In genomic region chr4:182918791-182919302, GRCh38 we compare ENCODE assay signal across 8 cellular contexts. TPM values are rescaled to one million over a fixed set of nuclear protein-coding genes. Genes with fewer than 3 reads are reported as not detected.
DNase-seq lines count a peak whose midpoint lies in the region; ATAC-seq and TF ChIP-seq lines count a peak whose summit lies in the region.

No MANE protein-coding gene starts in this region.

- H3K36me3 ChIP-seq in breast epithelium (no peaks in the 10 kb centered on the region), heart left ventricle (peaks cover 0 to 16% (median 15%) of the 10 kb centered on the region in 9 donors)

- intact Hi-C loops in MCF 10A (cut with micrococcal nuclease), result no loop called here
- intact Hi-C loops in breast epithelium (cut with DNase I; ENCODE audit: low total_unique reads), result no loop called here
- intact Hi-C loops in sciatic nerve (cut with DNase I), result no loop called here
- intact Hi-C loops in heart left ventricle (cut with DNase I), result loop anchor here in 1 of 10 donors (10.0 kb wide), 1 partner anchor 444 kb away; no protein-coding TSS in a partner anchor

- H3K4me3 Mint-ChIP-seq in MCF 10A (ENCODE audit: unreplicated experiment) (peak overlapping the region; percentile 74), type B pancreatic cell (peak overlapping the region; percentile 88)
- peak overlapping the region; percentile 59 for H3K4me3 Mint-ChIP-seq in activated naive CD8-positive, alpha-beta T cell treated with anti-CD3 and anti-CD28 coated beads for 36 hours

- H3K4me1 Mint-ChIP-seq in MCF 10A (ENCODE audit: insufficient read depth, unreplicated experiment) (peaks cover 7% of the 10 kb centered on the region), type B pancreatic cell (ENCODE audit: unreplicated experiment) (peaks cover 17% of the 10 kb centered on the region)
- peaks cover 32% of the 10 kb centered on the region for H3K4me1 Mint-ChIP-seq in activated naive CD8-positive, alpha-beta T cell treated with anti-CD3 and anti-CD28 coated beads for 36 hours

- H3K27me3 ChIP-seq in breast epithelium (no peaks in the 10 kb centered on the region), heart left ventricle (no peaks in the 10 kb centered on the region)

- no peak for TF ChIP-seq POLR2A in breast epithelium (IDR thresholded peaks at IDR 0.05)
- no peak for TF ChIP-seq POLR2A in heart left ventricle (IDR thresholded peaks at IDR 0.05)

- BruUV-seq in MCF 10A (replicated peaks; lab: Mats Ljungman, UMichigan), result no TSS peak

- H3K27ac Mint-ChIP-seq in MCF 10A (ENCODE audit: low read depth, unreplicated experiment) (no peak overlapping the region), type B pancreatic cell (peak overlapping the region; percentile 17)
- peak overlapping the region; percentile 88 for H3K27ac Mint-ChIP-seq in activated naive CD8-positive, alpha-beta T cell treated with anti-CD3 and anti-CD28 coated beads for 36 hours

- CTCF ChIA-PET in MCF 10A (lab: Yijun Ruan, JAX), result interaction anchor here (0.7 to 2.6 kb wide), 6 partner anchors 8 to 343 kb away, joined by 3 to 19 read pairs (median 5); no protein-coding TSS in a partner anchor

- ATAC-seq in HG03442 (IDR thresholded peaks at IDR 0.05; ENCODE audit: unreplicated experiment) (peak; percentile 20), GM19023 (IDR thresholded peaks at IDR 0.05; ENCODE audit: unreplicated experiment) (no peak), sciatic nerve (no peak), heart left ventricle (no peak)

- WGBS in heart left ventricle, 4 donors, result 87 to 91% (median 89%) methylated on average over 7 of the region's 7 CpGs

- H3K9me3 ChIP-seq in breast epithelium, result no peaks in the 10 kb centered on the region
- no peaks in the 10 kb centered on the region for H3K9me3 ChIP-seq in heart left ventricle

- H3K36me3 Mint-ChIP-seq in MCF 10A (ENCODE audit: insufficient read depth, unreplicated experiment), result peaks cover 7% of the 10 kb centered on the region
- peaks cover 14% of the 10 kb centered on the region for H3K36me3 Mint-ChIP-seq in activated naive CD8-positive, alpha-beta T cell treated with anti-CD3 and anti-CD28 coated beads for 36 hours
- H3K36me3 Mint-ChIP-seq in type B pancreatic cell, result no peaks in the 10 kb centered on the region

- POLR2A ChIA-PET in MCF 10A (lab: Yijun Ruan, JAX), result interaction anchor here (1.0 to 1.7 kb wide), 2 partner anchors 180 to 309 kb away, joined by 3 to 9 read pairs; partner anchors contain the start of gene WWC2

- no peak for DNase-seq in MCF 10A (ENCODE audit: unreplicated experiment)
- DNase-seq in breast epithelium (ENCODE audit: low spot score in 2 of 2), result no peak
- peak; percentile 29 for DNase-seq in activated naive CD8-positive, alpha-beta T cell treated with anti-CD3 and anti-CD28 coated beads for 36 hours
- DNase-seq in type B pancreatic cell (ENCODE audit: extremely low spot score, unreplicated experiment), result no peak
- DNase-seq in sciatic nerve (ENCODE audit: low spot score), result no peak
- DNase-seq in heart left ventricle, result no peak

- H3K27ac ChIP-seq in breast epithelium, result no peak overlapping the region
- peak overlapping the region in 2 of 12 donors; percentile 92 to 98 for H3K27ac ChIP-seq in heart left ventricle

- no peaks in the 10 kb centered on the region for H3K27me3 Mint-ChIP-seq in MCF 10A (ENCODE audit: insufficient read depth, unreplicated experiment)
- no peaks in the 10 kb centered on the region for H3K27me3 Mint-ChIP-seq in activated naive CD8-positive, alpha-beta T cell treated with anti-CD3 and anti-CD28 coated beads for 36 hours
- peaks cover 16% of the 10 kb centered on the region for H3K27me3 Mint-ChIP-seq in type B pancreatic cell

- H3K4me1 ChIP-seq in breast epithelium (no peaks in the 10 kb centered on the region), heart left ventricle (peaks cover 0 to 24% (median 11%) of the 10 kb centered on the region in 12 donors)

- H3K4me3 ChIP-seq in breast epithelium (no peak overlapping the region), heart left ventricle (no peak overlapping the region)

- TF ChIP-seq CTCF in MCF 10A (IDR thresholded peaks at IDR 0.05; ENCODE audit: unreplicated experiment) (no peak), breast epithelium (IDR thresholded peaks at IDR 0.05) (no peak), type B pancreatic cell (conservative IDR thresholded peaks at IDR 0.05) (no peak), heart left ventricle (IDR thresholded peaks at IDR 0.05) (no peak)

- H3K9me3 Mint-ChIP-seq in MCF 10A (ENCODE audit: unreplicated experiment) (no peaks in the 10 kb centered on the region), type B pancreatic cell (no peaks in the 10 kb centered on the region)
- H3K9me3 Mint-ChIP-seq in activated naive CD8-positive, alpha-beta T cell treated with anti-CD3 and anti-CD28 coated beads for 36 hours, result no peaks in the 10 kb centered on the region

RNA-seq across cellular contexts. Expression of gene DCTD, which starts 1.7 kb away (rescaled TPM):
- 168 and 180 TPM in 2 replicates for total RNA-seq in MCF 10A (2022)
- total RNA-seq in breast epithelium, result 10 to 100 TPM; 46.0 to 75.2 (median 48.2) TPM
- total RNA-seq in activated naive CD8-positive, alpha-beta T cell treated with anti-CD3 and anti-CD28 coated beads for 36 hours, result 100 to 1,000 TPM; 160 to 167 TPM
- total RNA-seq in type B pancreatic cell (ENCODE audit: low replicate concordance), result 58.7 and 80.3 TPM in 2 replicates
- 85.2 TPM for total RNA-seq in sciatic nerve
- 10 to 100 TPM; 28.9 to 55.7 (median 41.2) TPM for total RNA-seq in heart left ventricle
- 10 to 100 TPM; 16.1 to 44.7 TPM for polyA plus RNA-seq in heart left ventricle
